ENCODE assay signal across 8 cellular contexts in the genomic region with DNA sequence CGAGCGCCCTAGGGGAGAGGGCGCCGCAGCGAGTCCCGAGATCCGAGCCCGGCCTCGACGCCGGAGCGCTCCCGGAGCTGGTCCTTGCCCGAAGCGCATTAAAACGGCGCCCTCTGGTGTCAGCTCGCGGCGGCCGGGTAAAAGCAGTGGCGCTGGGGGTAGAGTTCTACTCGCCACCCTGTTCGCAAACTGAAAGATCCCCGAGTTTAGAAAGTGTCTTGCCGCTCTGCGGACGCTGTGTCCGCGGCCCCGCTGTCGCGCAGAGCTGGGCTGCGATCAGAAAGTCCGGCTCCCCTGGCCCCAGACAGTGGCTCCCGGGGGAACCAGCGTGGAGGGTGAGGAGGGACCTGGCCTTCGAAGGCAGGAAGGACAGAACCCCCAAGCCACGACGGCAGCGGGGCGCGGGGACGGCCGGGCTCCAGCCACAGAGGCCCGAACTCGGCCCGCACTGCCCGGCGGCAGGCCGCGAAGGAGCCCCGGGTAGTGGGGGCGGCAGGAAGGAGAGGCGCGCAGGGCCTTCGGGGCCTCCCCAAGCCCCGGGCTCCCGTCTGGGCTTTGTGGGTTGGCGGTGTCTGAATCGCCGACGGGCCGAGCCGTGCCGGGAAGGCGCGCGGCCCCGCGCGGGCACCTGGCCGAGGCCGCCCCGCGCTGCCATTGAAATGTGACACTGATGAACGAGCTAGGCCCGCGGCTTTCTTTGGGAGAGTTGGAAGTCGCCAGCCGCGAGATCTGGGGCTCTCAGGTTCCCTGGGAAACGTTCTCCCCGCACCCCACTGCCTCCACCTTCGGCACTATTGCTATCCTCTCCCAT. TPM values are rescaled to one million over a fixed set of nuclear protein-coding genes. Genes with fewer than 3 reads are reported as not detected.
DNase-seq lines count a peak whose midpoint lies in the region; ATAC-seq, FAIRE-seq and TF ChIP-seq lines count a peak whose summit lies in the region.

No MANE protein-coding gene starts in this region.

- no peaks in the 10 kb centered on the region for H3K9me1 ChIP-seq in endothelial cell of umbilical vein (replicated peaks; ENCODE audit: control insufficient read depth, extremely low read depth, insufficient read depth, low read length)

- H3K36me3 ChIP-seq in endothelial cell of umbilical vein (ENCODE audit: control insufficient read depth in 2 of 2, extremely low read depth in 1 of 2, insufficient read depth in 2 of 2, low read length in 2 of 2): no peaks in the 10 kb centered on the region

- peak; percentile 85 to 94 for TF ChIP-seq CTCF in endothelial cell of umbilical vein (IDR thresholded peaks at IDR 0.05; ENCODE audit: extremely low read depth in 1 of 2, insufficient read depth in 1 of 2, low read depth in 1 of 2, low read length in 2 of 2)

- dilution Hi-C loops in endothelial cell of umbilical vein (cut with MboI; ENCODE audit: extremely low pct_ligation_motif_present, low sequenced_read_pairs): no loop called here

- no peaks in the 10 kb centered on the region for H3K27me3 ChIP-seq in endothelial cell of umbilical vein (ENCODE audit: control insufficient read depth in 2 of 2, insufficient read depth in 2 of 2, low read length in 2 of 2)

- ATAC-seq in HG02884 (IDR thresholded peaks at IDR 0.05; ENCODE audit: unreplicated experiment): peak; percentile 83
- ATAC-seq in GM18519 (IDR thresholded peaks at IDR 0.05; ENCODE audit: low FRiP score, unreplicated experiment): no peak

- peak; percentile 84 for FAIRE-seq in endothelial cell of umbilical vein (lab: Jason Lieb, UNC)

- no TSS peak for BruUV-seq in endothelial cell of umbilical vein (replicated peaks; lab: Mats Ljungman, UMichigan)

- no peaks in the 10 kb centered on the region for H3K9me3 ChIP-seq in endothelial cell of umbilical vein (replicated peaks; ENCODE audit: control insufficient read depth, insufficient read depth, low read length)

- H3K9ac ChIP-seq in endothelial cell of umbilical vein (replicated peaks; ENCODE audit: extremely low read depth, insufficient read depth, low read length): peak overlapping the region; percentile 89

- POLR2A ChIA-PET in endothelial cell of umbilical vein (lab: Charles Lee): interaction anchor here (0.9 kb wide), 1 partner anchor 65 kb away, joined by 3 read pairs; no protein-coding TSS in a partner anchor

- peak overlapping the region; percentile 39 to 59 (median 54) for H3K4me3 ChIP-seq in endothelial cell of umbilical vein (replicated peaks in 1 of 3; ENCODE audit: insufficient read depth in 1 of 3, low read depth in 1 of 3, low read length in 3 of 3)

- peak overlapping the region; percentile 75 for H3K4me2 ChIP-seq in endothelial cell of umbilical vein (ENCODE audit: insufficient read depth, low read length)

- H3K27ac ChIP-seq in endothelial cell of umbilical vein (ENCODE audit: insufficient read depth, low read depth, low read length): peak overlapping the region; percentile 62

- H2AFZ ChIP-seq in endothelial cell of umbilical vein (ENCODE audit: low read depth, low read length): peak overlapping the region; percentile 99

- DNase-seq in Daoy (ENCODE audit: low read depth) (peak; percentile 81), NCI-H526 treated with DMSO at 0.1 percent for 48 hours (lab: John Stamatoyannopoulos, UW) (peak; percentile 74), activated T-cell treated with anti-CD3 and anti-CD28 coated beads for 1 hour (ENCODE audit: low read depth) (peak; percentile 83), endothelial cell of umbilical vein (ENCODE audit: low read depth, low spot score) (peak; percentile 85), midbrain (lab: John Stamatoyannopoulos, UW) (peak; percentile 85)
- DNase-seq in stimulated activated CD8-positive, alpha-beta memory T cell treated with anti-CD3 and anti-CD28 coated beads, Interleukin-15, amount 100 ng/mL, for 24 hours (ENCODE audit: low read depth): peak; percentile 69

- H4K20me1 ChIP-seq in endothelial cell of umbilical vein (replicated peaks; ENCODE audit: control insufficient read depth, extremely low read depth, insufficient read depth, low read length): no peaks in the 10 kb centered on the region

- H3K79me2 ChIP-seq in endothelial cell of umbilical vein (ENCODE audit: control insufficient read depth, insufficient read depth, low read length): no peaks in the 10 kb centered on the region

- intact Hi-C loops in endothelial cell of umbilical vein (cut with micrococcal nuclease): loop anchor here (1.0 to 10.0 kb wide), 9 partner anchors 64 to 1072 kb away; no protein-coding TSS in a partner anchor

- TF ChIP-seq POLR2A in endothelial cell of umbilical vein (IDR thresholded peaks at IDR 0.05; ENCODE audit: low read depth, low read length): no peak

- peaks cover 2% of the 10 kb centered on the region for H3K4me1 ChIP-seq in endothelial cell of umbilical vein (ENCODE audit: control insufficient read depth, extremely low read depth, insufficient read depth, low read length)

- CTCF ChIA-PET in endothelial cell of umbilical vein (lab: Charles Lee): interaction anchor here (0.6 to 3.9 kb wide), 42 partner anchors 9 to 1072 kb away, joined by 3 to 133 read pairs (median 6); no protein-coding TSS in a partner anchor

TF ChIP-seq in endothelial cell of umbilical vein, 7 proteins besides CTCF, POLR2A, EP300 and RAD21:
- TF ChIP-seq POLR2AphosphoS5 (IDR thresholded peaks at IDR 0.05; ENCODE audit: insufficient read depth, low read depth, low read length) (peak; percentile 26), FOS (IDR thresholded peaks at IDR 0.05; ENCODE audit: borderline replicate concordance, insufficient read depth, low read length) (no peak)

RNA-seq across cellular contexts. Expression of a gene that starts 39.1 kb away (rescaled TPM):
- total RNA-seq in Daoy (2014; rRNA removed; shearing (Covaris generic)): 3.4 and 5.0 TPM in 2 replicates
- total RNA-seq in endothelial cell of umbilical vein: 41.3 and 47.0 TPM in 2 replicates
- 25.5 and 31.2 TPM in 2 replicates for polyA plus RNA-seq in endothelial cell of umbilical vein
- polyA plus RNA-seq in endothelial cell of umbilical vein (2011; cell fraction: cytosol; rRNA removed): 15.5 and 15.8 TPM in 2 replicates
- 23.4 and 25.6 TPM in 2 replicates for polyA plus RNA-seq in endothelial cell of umbilical vein (2011; cell fraction: nucleus; rRNA removed)
- polyA plus RNA-seq in endothelial cell of umbilical vein (2012): 11.7 and 12.9 TPM in 2 replicates
- polyA minus RNA-seq in endothelial cell of umbilical vein: 85.6 and 92.4 TPM in 2 replicates
- 32.8 TPM for polyA minus RNA-seq in endothelial cell of umbilical vein (2011; cell fraction: cytosol; rRNA and poly(A)+ RNA removed)
- polyA minus RNA-seq in endothelial cell of umbilical vein (2011; cell fraction: nucleus; rRNA and poly(A)+ RNA removed): 103 and 113 TPM in 2 replicates
